Comparison of ENCODE assay signal across 15 cellular contexts in genomic region chr20:51446230-51446629, GRCh38.
DNase-seq lines count a peak whose midpoint lies in the region; ATAC-seq and TF ChIP-seq lines count a peak whose summit lies in the region.
"Had no signal": no experiment of that assay in that cellular context is flagged by ENCODE, and none has a peak within 500 bp of the region (broad histone marks: within the 10 kb centered on the region; RNA-seq: fewer than 3 reads in every experiment).

No MANE protein-coding gene starts in this region.

- no peak for ATAC-seq in gastroesophageal sphincter

- in situ Hi-C loops in GM13977 (cut with MboI; ENCODE audit: low pct_unique_long_range_greater_than_20kb, low sequenced_read_pairs, unreplicated experiment), result no loop called here

- no peak for TF ChIP-seq EP300 in gastroesophageal sphincter (IDR thresholded peaks at IDR 0.05)

- H3K4me3 ChIP-seq in HFF-Myc (replicated peaks; ENCODE audit: low read depth, low read length), result peak overlapping the region; percentile 22; the same call in 1 of the 2 replicates
- H3K4me3 ChIP-seq in gastroesophageal sphincter, result no peak overlapping the region
- no peak overlapping the region for H3K4me3 ChIP-seq in spleen
- H3K4me3 ChIP-seq: dorsolateral prefrontal cortex, Peyer's patch had no signal

- TF ChIP-seq POLR2A in gastroesophageal sphincter (IDR thresholded peaks at IDR 0.05) (no peak), spleen (IDR thresholded peaks at IDR 0.05) (no peak)

- DNase-seq in HFF-Myc (ENCODE audit: extremely low read depth, low read depth) (no peak), SW480 (ENCODE audit: low spot score) (peak; percentile 75), spleen (peak; percentile 20), SK-N-DZ (ENCODE audit: low spot score) (no peak), NCI-H1105 treated with DMSO at 0.1 percent for 48 hours (lab: John Stamatoyannopoulos, UW) (no peak), GM13977 (ENCODE audit: low spot score) (no peak)
- DNase-seq: activated CD4-positive, alpha-beta T cell treated with anti-CD3 and anti-CD28 coated beads for 4 hours; activated T-cell treated with anti-CD3 and anti-CD28 coated beads, Interleukin-2, amount 50 U/mL, for 1 hour; dorsolateral prefrontal cortex; NCI-H146; NCI-H526 had no signal

- WGBS in gastroesophageal sphincter (ENCODE audit: low coverage in 1 of 2), 2 donors, result 31% methylated on average over 2 of the region's 2 CpGs; no CpG with 5 or more reads in 1 of the 2 donors
- 71 to 94% (median 88%) methylated on average over 2 of the region's 2 CpGs for WGBS in spleen, 5 donors

- H3K36me3 ChIP-seq in gastroesophageal sphincter (no peaks in the 10 kb centered on the region), spleen (peaks cover 0 to 69% (median 12%) of the 10 kb centered on the region in 6 donors)
- H3K36me3 ChIP-seq: Peyer's patch had no signal

- H3K27ac ChIP-seq in gastroesophageal sphincter (peak overlapping the region in 3 of 4 donors; percentile 40 to 81 (median 71)), spleen (peak overlapping the region in 3 of 8 donors; percentile 0 to 31 (median 26))
- H3K27ac ChIP-seq: C4-2B, dorsolateral prefrontal cortex, HL-60 had no signal

- intact Hi-C loops in spleen (cut with DNase I; ENCODE audit: low total_unique reads), result no loop called here

- peaks cover 4 to 51% (median 31%) of the 10 kb centered on the region in 3 donors for H3K4me1 ChIP-seq in gastroesophageal sphincter
- H3K4me1 ChIP-seq in spleen, result peaks cover 0 to 70% (median 17%) of the 10 kb centered on the region in 6 donors

- H3K9me3 ChIP-seq in gastroesophageal sphincter, result no peaks in the 10 kb centered on the region
- no peaks in the 10 kb centered on the region for H3K9me3 ChIP-seq in spleen
- H3K9me3 ChIP-seq: Peyer's patch had no signal

- TF ChIP-seq CTCF in HFF-Myc (IDR thresholded peaks at IDR 0.05; ENCODE audit: low read depth, low read length, missing control alignments), result no peak
- TF ChIP-seq CTCF in gastroesophageal sphincter (IDR thresholded peaks at IDR 0.05), result no peak
- no peak for TF ChIP-seq CTCF in spleen (IDR thresholded peaks at IDR 0.05 in 8 of 11, conservative IDR thresholded peaks at IDR 0.05 in 3 of 11)
- TF ChIP-seq CTCF in GM13977 (IDR thresholded peaks at IDR 0.05; ENCODE audit: extremely low read depth, insufficient read depth, missing control alignments), result no peak

- H3K27me3 ChIP-seq in gastroesophageal sphincter (no peaks in the 10 kb centered on the region), spleen (replicated peaks in 1 of 7) (no peaks in the 10 kb centered on the region)
- H3K27me3 ChIP-seq: dorsolateral prefrontal cortex, Peyer's patch had no signal

Comparison
In these comparisons a context has a peak if more than half of its experiments do, and no peak if none do; other contexts are left out.
1. DNase-seq: peak in SW480 (single experiment) and spleen (single experiment); none in HFF-Myc (single experiment), SK-N-DZ (single experiment), NCI-H1105 treated with DMSO at 0.1 percent for 48 hours (single experiment) and GM13977 (single experiment).